8 cellular contexts compared by ENCODE assay signal in the genomic region with DNA sequence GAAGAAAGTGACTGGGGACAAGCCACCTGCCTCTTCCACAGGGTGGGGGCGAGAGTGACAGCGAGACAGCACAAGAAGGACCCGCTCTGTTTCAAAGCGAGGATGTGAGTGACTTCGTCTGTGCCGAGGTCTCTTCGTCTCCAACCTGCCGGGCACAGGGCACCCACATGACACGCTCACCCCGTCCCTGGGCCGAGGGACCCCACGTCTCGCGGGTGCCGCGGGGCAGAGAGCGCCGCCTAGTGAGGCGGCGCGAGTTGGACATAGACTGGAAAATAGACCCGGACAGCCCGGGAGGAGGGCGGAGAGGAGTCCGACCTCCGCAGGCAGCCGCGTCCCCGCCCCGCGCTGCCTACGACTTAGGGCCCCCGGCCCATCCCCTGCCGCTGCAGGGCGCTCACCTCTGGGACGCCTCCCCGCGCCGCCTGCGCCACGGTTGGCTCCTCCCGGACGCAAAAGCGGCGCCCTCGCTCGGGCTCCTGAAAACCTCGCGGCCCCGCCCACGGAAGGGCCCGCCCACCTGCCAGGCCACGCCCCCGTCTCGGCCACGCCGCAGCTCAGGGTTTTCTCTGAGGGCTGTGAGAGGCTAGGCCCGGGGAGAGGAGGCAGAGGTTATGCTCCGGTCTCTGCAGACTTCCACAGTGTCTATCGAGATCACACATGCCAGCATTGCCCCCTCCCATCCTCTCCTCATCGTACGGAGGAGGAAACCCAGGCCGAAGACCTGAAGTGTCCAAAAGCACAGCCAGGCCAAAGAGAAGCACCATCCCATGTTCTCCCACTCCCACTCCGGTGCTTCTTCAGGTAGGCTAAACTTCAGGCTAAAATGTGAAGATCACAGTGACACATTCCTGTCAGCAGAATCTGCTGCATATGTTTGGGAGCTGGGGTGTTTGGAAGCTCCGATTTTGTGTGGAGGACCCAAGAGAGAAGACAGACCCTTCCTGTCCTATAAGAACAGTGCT. TPM values are rescaled to one million over a fixed set of nuclear protein-coding genes. Genes with fewer than 3 reads are reported as not detected.
DNase-seq lines count a peak whose midpoint lies in the region; ATAC-seq and TF ChIP-seq lines count a peak whose summit lies in the region.

A gene with protein sequence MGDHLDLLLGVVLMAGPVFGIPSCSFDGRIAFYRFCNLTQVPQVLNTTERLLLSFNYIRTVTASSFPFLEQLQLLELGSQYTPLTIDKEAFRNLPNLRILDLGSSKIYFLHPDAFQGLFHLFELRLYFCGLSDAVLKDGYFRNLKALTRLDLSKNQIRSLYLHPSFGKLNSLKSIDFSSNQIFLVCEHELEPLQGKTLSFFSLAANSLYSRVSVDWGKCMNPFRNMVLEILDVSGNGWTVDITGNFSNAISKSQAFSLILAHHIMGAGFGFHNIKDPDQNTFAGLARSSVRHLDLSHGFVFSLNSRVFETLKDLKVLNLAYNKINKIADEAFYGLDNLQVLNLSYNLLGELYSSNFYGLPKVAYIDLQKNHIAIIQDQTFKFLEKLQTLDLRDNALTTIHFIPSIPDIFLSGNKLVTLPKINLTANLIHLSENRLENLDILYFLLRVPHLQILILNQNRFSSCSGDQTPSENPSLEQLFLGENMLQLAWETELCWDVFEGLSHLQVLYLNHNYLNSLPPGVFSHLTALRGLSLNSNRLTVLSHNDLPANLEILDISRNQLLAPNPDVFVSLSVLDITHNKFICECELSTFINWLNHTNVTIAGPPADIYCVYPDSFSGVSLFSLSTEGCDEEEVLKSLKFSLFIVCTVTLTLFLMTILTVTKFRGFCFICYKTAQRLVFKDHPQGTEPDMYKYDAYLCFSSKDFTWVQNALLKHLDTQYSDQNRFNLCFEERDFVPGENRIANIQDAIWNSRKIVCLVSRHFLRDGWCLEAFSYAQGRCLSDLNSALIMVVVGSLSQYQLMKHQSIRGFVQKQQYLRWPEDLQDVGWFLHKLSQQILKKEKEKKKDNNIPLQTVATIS (minus strand): TSS at position 454 of the 965 bp plus-strand sequence. CDS start 30,217 bp downstream, outside the sequence.

- DNase-seq in DND-41 (peak; percentile 88), Kasumi-1 (lab: John Stamatoyannopoulos, UW) (peak; percentile 84 to 91), SHP77 treated with DMSO at 0.1 percent for 48 hours (lab: John Stamatoyannopoulos, UW) (peak; percentile 53), superior temporal gyrus (ENCODE audit: extremely low spot score) (peak; percentile 53)
- peak; percentile 96 for DNase-seq in activated effector memory CD4-positive, alpha-beta T cell treated with anti-CD3 and anti-CD28 coated beads, Interleukin-2, amount 50 U/mL, for 16 hours

- TF ChIP-seq EP300 in gastroesophageal sphincter (IDR thresholded peaks at IDR 0.05) = no peak

- H3K27ac ChIP-seq in DND-41 (ENCODE audit: low read length) = peak within 1 kb of the TSS; percentile 56; the same call in 1 of the 2 replicates
- peak within 1 kb of the TSS; percentile 1 to 76 (median 64) for H3K27ac ChIP-seq in gastroesophageal sphincter
- peak within 1 kb of the TSS; percentile 26 for H3K27ac ChIP-seq in neutrophil

- peak within 1 kb of the TSS; percentile 82 for H3K4me2 ChIP-seq in DND-41 (ENCODE audit: insufficient read depth, low read length)

- H3K9ac ChIP-seq in DND-41 (ENCODE audit: low read depth, low read length) = peak within 1 kb of the TSS; percentile 44

- no peaks in the 10 kb centered on the region for H4K20me1 ChIP-seq in DND-41 (ENCODE audit: insufficient read depth, low read length)

- H3K36me3 ChIP-seq in DND-41 (ENCODE audit: insufficient read depth, low read length) (no peaks in the 10 kb centered on the region), gastroesophageal sphincter (no peaks in the 10 kb centered on the region), neutrophil (no peaks in the 10 kb centered on the region)

- H3K4me3 ChIP-seq in DND-41 (ENCODE audit: low read depth in 1 of 2, low read length in 2 of 2) (peak within 1 kb of the TSS; percentile 12 to 61; a peak in 3 of 4 replicates), gastroesophageal sphincter (peak within 1 kb of the TSS; percentile 59 to 64), neutrophil (ENCODE audit: low read depth in 1 of 2, low read length in 1 of 2) (peak within 1 kb of the TSS; percentile 72 to 82)

- ATAC-seq in DND-41 (ENCODE audit: insufficient read depth, low read depth) (peak; percentile 98), GM21825 (IDR thresholded peaks at IDR 0.05; ENCODE audit: unreplicated experiment) (peak; percentile 96), gastroesophageal sphincter (peak; percentile 90)

- H3K27me3 ChIP-seq in DND-41 (ENCODE audit: insufficient read depth, low read length, poor library complexity) (peaks cover 7% of the 10 kb centered on the region), gastroesophageal sphincter (no peaks in the 10 kb centered on the region), neutrophil (peaks cover 23% of the 10 kb centered on the region)

- H3K9me3 ChIP-seq in DND-41 (ENCODE audit: insufficient read depth, low read length, severe bottlenecking) (peaks cover 3% of the 10 kb centered on the region), gastroesophageal sphincter (no peaks in the 10 kb centered on the region), neutrophil (no peaks in the 10 kb centered on the region)

- TF ChIP-seq CTCF in DND-41 (IDR thresholded peaks at IDR 0.05; ENCODE audit: borderline replicate concordance, extremely low read depth, low read length, poor library complexity, severe bottlenecking) (peak; percentile 38), gastroesophageal sphincter (IDR thresholded peaks at IDR 0.05) (peak; percentile 65 to 84 (median 69)), neutrophil (IDR thresholded peaks at IDR 0.05) (peak; percentile 62)

- no peaks in the 10 kb centered on the region for H3K79me2 ChIP-seq in DND-41 (ENCODE audit: insufficient read depth, low read length)

- TF ChIP-seq POLR2A in gastroesophageal sphincter (IDR thresholded peaks at IDR 0.05) = peak in 1 of 2 donors; percentile 53

- H2AFZ ChIP-seq in DND-41 (ENCODE audit: low read depth, low read length) = peak within 1 kb of the TSS; percentile 98

- H3K4me1 ChIP-seq in DND-41 (ENCODE audit: insufficient read depth, low read length) (peaks cover 20% of the 10 kb centered on the region), gastroesophageal sphincter (peaks cover 0 to 47% (median 9%) of the 10 kb centered on the region in 3 donors), neutrophil (ENCODE audit: control insufficient read depth in 1 of 2, insufficient read depth in 1 of 2, low read depth in 1 of 2, low read length in 1 of 2) (peaks cover 17 to 58% of the 10 kb centered on the region in 2 experiments)

- WGBS in gastroesophageal sphincter (ENCODE audit: low coverage in 1 of 2), 2 donors = 29% methylated on average over 2 of the region's 65 CpGs; no CpG with 5 or more reads in 1 of the 2 donors

RNA-seq across cellular contexts. Expression of the gene that starts here (rescaled TPM):
- 10 to 100 TPM in 1 of 4 donors, 1 to 10 TPM in 3; 3.5 to 15.1 (median 6.0) TPM for total RNA-seq in gastroesophageal sphincter

Comparison
In these comparisons a context has a peak if more than half of its experiments do, and no peak if none do; other contexts are left out.
1. Peak in every context shown above with its lines: DNase-seq, ATAC-seq, H3K4me3 ChIP-seq and H3K27ac ChIP-seq.